In genomic region chr5:142844881-142845280, GRCh38 we compare ENCODE assay signal across 11 cellular contexts.
DNase-seq lines count a peak whose midpoint lies in the region; ATAC-seq and TF ChIP-seq lines count a peak whose summit lies in the region.
"Had no signal": no experiment of that assay in that cellular context is flagged by ENCODE, and none has a peak within 500 bp of the region (broad histone marks: within the 10 kb centered on the region; RNA-seq: fewer than 3 reads in every experiment).

No MANE protein-coding gene starts in this region.

- H3K4me3 ChIP-seq in parathyroid adenoma (ENCODE audit: low read depth, low read length), result no peak overlapping the region

- POLR2A ChIA-PET in CD4-positive, alpha-beta T cell (lab: Charles Lee), result interaction anchor here (1.1 to 3.1 kb wide), 3 partner anchors 10 to 75 kb away, joined by 3 to 12 read pairs (median 5); partner anchors contain the start of gene ARHGAP26

- TF ChIP-seq CTCF in CD4-positive, alpha-beta T cell (IDR thresholded peaks at IDR 0.05), result no peak
- no peak for TF ChIP-seq CTCF in parathyroid adenoma (IDR thresholded peaks at IDR 0.05)

- no peaks in the 10 kb centered on the region for H3K4me1 ChIP-seq in parathyroid adenoma

- no peaks in the 10 kb centered on the region for H3K36me3 ChIP-seq in parathyroid adenoma (ENCODE audit: control insufficient read depth, insufficient read depth, low read length)

- no peak overlapping the region for H2AFZ ChIP-seq in parathyroid adenoma

- ATAC-seq in CD4-positive, alpha-beta T cell (ENCODE audit: poor library complexity), result no peak
- ATAC-seq in GM21786 (IDR thresholded peaks at IDR 0.05; ENCODE audit: unreplicated experiment), result no peak

- no peak overlapping the region for H3K4me2 ChIP-seq in parathyroid adenoma (ENCODE audit: low read length)

- H3K4me1 Mint-ChIP-seq in CD4-positive, alpha-beta T cell (ENCODE audit: low read depth), result peaks cover 61% of the 10 kb centered on the region
- H3K4me1 Mint-ChIP-seq in IgD-negative memory B cell, result peaks cover 19 to 28% (median 20%) of the 10 kb centered on the region in 3 donors
- H3K4me1 Mint-ChIP-seq in dendritic cell treated with granulocyte-macrophage colony-stimulating factor and Interleukin-4, amounts not matched to agents 40 ng/mL and 50 ng/mL, for 4 days (ENCODE audit: low read depth), result peaks cover 95% of the 10 kb centered on the region

- CTCF ChIA-PET in CD4-positive, alpha-beta T cell (lab: Charles Lee), result interaction anchor here (0.9 to 1.6 kb wide), 2 partner anchors 22 to 132 kb away, joined by 3 to 7 read pairs; no protein-coding TSS in a partner anchor

- no peaks in the 10 kb centered on the region for H3K27me3 Mint-ChIP-seq in CD4-positive, alpha-beta T cell
- H3K27me3 Mint-ChIP-seq in IgD-negative memory B cell, result no peaks in the 10 kb centered on the region
- H3K27me3 Mint-ChIP-seq in dendritic cell treated with granulocyte-macrophage colony-stimulating factor and Interleukin-4, amounts not matched to agents 40 ng/mL and 50 ng/mL, for 4 days, result no peaks in the 10 kb centered on the region

- H3K36me3 Mint-ChIP-seq in CD4-positive, alpha-beta T cell (ENCODE audit: low read depth), result no peaks in the 10 kb centered on the region
- H3K36me3 Mint-ChIP-seq in IgD-negative memory B cell, result no peaks in the 10 kb centered on the region
- no peaks in the 10 kb centered on the region for H3K36me3 Mint-ChIP-seq in dendritic cell treated with granulocyte-macrophage colony-stimulating factor and Interleukin-4, amounts not matched to agents 40 ng/mL and 50 ng/mL, for 4 days (ENCODE audit: low read depth)

- no peaks in the 10 kb centered on the region for H3K27me3 ChIP-seq in CD4-positive, alpha-beta T cell (ENCODE audit: control insufficient read depth, insufficient read depth, low read length)
- H3K27me3 ChIP-seq in parathyroid adenoma (ENCODE audit: control insufficient read depth, insufficient read depth, low read length), result no peaks in the 10 kb centered on the region

- no peaks in the 10 kb centered on the region for H3K9me3 Mint-ChIP-seq in CD4-positive, alpha-beta T cell
- H3K9me3 Mint-ChIP-seq in IgD-negative memory B cell, result no peaks in the 10 kb centered on the region
- H3K9me3 Mint-ChIP-seq in dendritic cell treated with granulocyte-macrophage colony-stimulating factor and Interleukin-4, amounts not matched to agents 40 ng/mL and 50 ng/mL, for 4 days, result no peaks in the 10 kb centered on the region

- no peaks in the 10 kb centered on the region for H3K9me3 ChIP-seq in CD4-positive, alpha-beta T cell (ENCODE audit: control insufficient read depth, low read length)
- no peaks in the 10 kb centered on the region for H3K9me3 ChIP-seq in parathyroid adenoma (ENCODE audit: control insufficient read depth, low read length)

- H3K27ac Mint-ChIP-seq in CD4-positive, alpha-beta T cell, result peak overlapping the region; percentile 62
- H3K27ac Mint-ChIP-seq in IgD-negative memory B cell, result peak overlapping the region in 2 of 3 donors; percentile 64 to 94
- peak overlapping the region; percentile 66 for H3K27ac Mint-ChIP-seq in dendritic cell treated with granulocyte-macrophage colony-stimulating factor and Interleukin-4, amounts not matched to agents 40 ng/mL and 50 ng/mL, for 4 days

- no peak overlapping the region for H3K4me3 Mint-ChIP-seq in CD4-positive, alpha-beta T cell
- peak overlapping the region in 1 of 4 donors; percentile 18 for H3K4me3 Mint-ChIP-seq in IgD-negative memory B cell
- H3K4me3 Mint-ChIP-seq in dendritic cell treated with granulocyte-macrophage colony-stimulating factor and Interleukin-4, amounts not matched to agents 40 ng/mL and 50 ng/mL, for 4 days, result no peak overlapping the region

- intact Hi-C loops in CD4-positive, alpha-beta T cell (cut with DNase I, micrococcal nuclease), result no loop called here
- intact Hi-C loops in dendritic cell treated with granulocyte-macrophage colony-stimulating factor and Interleukin-4, amounts not matched to agents 40 ng/mL and 50 ng/mL, for 4 days (cut with micrococcal nuclease), result loop anchor here (1.0 kb wide), 1 partner anchor 8 kb away; no protein-coding TSS in a partner anchor

- no peak for DNase-seq in CD4-positive, alpha-beta T cell
- DNase-seq in activated CD4-positive, CD25-positive, alpha-beta regulatory T cell treated with anti-CD3 and anti-CD28 coated beads, Interleukin-2, amount 50 U/mL, for 72 hours, result no peak
- no peak for DNase-seq in NCI-H2227 (lab: John Stamatoyannopoulos, UW; ENCODE audit: unreplicated experiment)
- no peak for DNase-seq in activated effector memory CD4-positive, alpha-beta T cell treated with anti-CD3 and anti-CD28 coated beads, Interleukin-2, amount 50 U/mL, for 16 hours
- DNase-seq: DMS79, NCI-H748 treated with DMSO at 0.1 percent for 48 hours, trophoblast cell had no signal

- no peak overlapping the region for H3K27ac ChIP-seq in CD4-positive, alpha-beta T cell (ENCODE audit: low read depth, low read length)
- H3K27ac ChIP-seq in parathyroid adenoma, result peak overlapping the region; percentile 20

- H3K79me2 ChIP-seq in parathyroid adenoma, result no peaks in the 10 kb centered on the region

- no peak overlapping the region for H3K9ac ChIP-seq in parathyroid adenoma
